ENCODE assay signal across 8 cellular contexts in genomic region chr3:152382312-152383135, GRCh38.
DNase-seq lines count a peak whose midpoint lies in the region; ATAC-seq, FAIRE-seq and TF ChIP-seq lines count a peak whose summit lies in the region.

No MANE protein-coding gene starts in this region.

- peaks cover 31% of the 10 kb centered on the region for H3K36me3 ChIP-seq in OCI-LY1 (ENCODE audit: insufficient read depth, low read length)
- no peaks in the 10 kb centered on the region for H3K36me3 ChIP-seq in pancreas
- H3K36me3 ChIP-seq in HAP-1 (replicated peaks): no peaks in the 10 kb centered on the region

- no peaks in the 10 kb centered on the region for H3K9me3 Mint-ChIP-seq in Calu3 (ENCODE audit: low read depth, unreplicated experiment)

- no peaks in the 10 kb centered on the region for H4K20me1 ChIP-seq in OCI-LY1 (ENCODE audit: insufficient read depth, low read length)

- H3K79me2 ChIP-seq in OCI-LY1 (ENCODE audit: insufficient read depth, low read length): peaks cover 100% of the 10 kb centered on the region

- H3K9me3 ChIP-seq in OCI-LY1 (ENCODE audit: low read length): no peaks in the 10 kb centered on the region
- no peaks in the 10 kb centered on the region for H3K9me3 ChIP-seq in pancreas
- H3K9me3 ChIP-seq in HAP-1: no peaks in the 10 kb centered on the region

- CTCF ChIA-PET in Calu3 (lab: Charles Lee): interaction anchor here (0.7 to 2.0 kb wide), 7 partner anchors 12 to 189 kb away, joined by 3 to 6 read pairs (median 3); no protein-coding TSS in a partner anchor

- H3K4me3 Mint-ChIP-seq in Calu3 (ENCODE audit: low read depth, unreplicated experiment): peak overlapping the region; percentile 69

- no peaks in the 10 kb centered on the region for H3K9me2 ChIP-seq in OCI-LY1 (ENCODE audit: low read depth, low read length)

- peak overlapping the region; percentile 89 for H3K27ac Mint-ChIP-seq in Calu3 (ENCODE audit: unreplicated experiment)

- FAIRE-seq in pancreas (lab: Jason Lieb, UNC): no peak

- H3K4me3 ChIP-seq in OCI-LY1 (ENCODE audit: low read depth, low read length, poor library complexity, severe bottlenecking): no peak overlapping the region
- H3K4me3 ChIP-seq in epithelial cell of esophagus (ENCODE audit: low read length): peak overlapping the region; percentile 0
- peak overlapping the region in 2 of 4 donors; percentile 19 to 21 for H3K4me3 ChIP-seq in pancreas
- H3K4me3 ChIP-seq in HAP-1: no peak overlapping the region

- H3K4me1 Mint-ChIP-seq in Calu3 (ENCODE audit: low read depth, unreplicated experiment): peaks cover 50% of the 10 kb centered on the region

- no peaks in the 10 kb centered on the region for H3K27me3 Mint-ChIP-seq in Calu3 (ENCODE audit: unreplicated experiment)

- H3K27ac ChIP-seq in OCI-LY1 (ENCODE audit: low read depth, low read length, poor library complexity, severe bottlenecking) (peak overlapping the region; percentile 21), pancreas (peak overlapping the region in 3 of 4 donors; percentile 35 to 70 (median 59))

- H2AFZ ChIP-seq in OCI-LY1 (ENCODE audit: low read length): no peak overlapping the region

- BruUV-seq in Calu3 (replicated peaks; lab: Mats Ljungman, UMichigan): no TSS peak

- intact Hi-C loops in Calu3 (cut with micrococcal nuclease; ENCODE audit: unreplicated experiment): loop anchor here (10.0 kb wide), 1 partner anchor 52 kb away; no protein-coding TSS in a partner anchor
- intact Hi-C loops in pancreas (cut with DNase I): no loop called here

- 22 to 26% methylated on average over 9 of the region's 9 CpGs for WGBS in pancreas, 2 donors

- H3K4me2 ChIP-seq in OCI-LY1 (ENCODE audit: low read length): peak overlapping the region; percentile 23; the same call in 1 of the 2 replicates

- H3K4me1 ChIP-seq in OCI-LY1 (ENCODE audit: insufficient read depth, low read length, severe bottlenecking) (peaks cover 80% of the 10 kb centered on the region), pancreas (peaks cover 13 to 71% (median 57%) of the 10 kb centered on the region in 3 donors), HAP-1 (peaks cover 47% of the 10 kb centered on the region)

- H3K9ac ChIP-seq in OCI-LY1 (ENCODE audit: low read length): no peak overlapping the region

- in situ Hi-C loops in HAP-1 (cut with MboI; ENCODE audit: low sequenced_read_pairs): no loop called here

- TF ChIP-seq CTCF in Calu3 (IDR thresholded peaks at IDR 0.05; ENCODE audit: unreplicated experiment) (no peak), OCI-LY1 (IDR thresholded peaks at IDR 0.05; ENCODE audit: low read length) (no peak), epithelial cell of esophagus (IDR thresholded peaks at IDR 0.05; ENCODE audit: insufficient read depth, low read depth, low read length, missing control alignments) (no peak), pancreas (IDR thresholded peaks at IDR 0.05) (no peak)

- H3K36me3 Mint-ChIP-seq in Calu3 (ENCODE audit: insufficient read depth, unreplicated experiment): peaks cover 6% of the 10 kb centered on the region

- ATAC-seq in pancreas: peak; percentile 18 to 64 (median 35)
- ATAC-seq in GM18519 (IDR thresholded peaks at IDR 0.05; ENCODE audit: low FRiP score, unreplicated experiment): no peak

- no peak for TF ChIP-seq POLR2A in erythroblast (IDR thresholded peaks at IDR 0.05; ENCODE audit: low read length)

- H3K27me3 ChIP-seq in OCI-LY1 (ENCODE audit: insufficient read depth, low read length) (no peaks in the 10 kb centered on the region), pancreas (no peaks in the 10 kb centered on the region), HAP-1 (ENCODE audit: low read depth) (no peaks in the 10 kb centered on the region)

- no peak for DNase-seq in Calu3
- no peak for DNase-seq in epithelial cell of esophagus (ENCODE audit: low read depth)
- DNase-seq in pancreas: no peak
- DNase-seq in erythroblast (lab: John Stamatoyannopoulos, UW): no peak
- DNase-seq in HAP-1 (ENCODE audit: low spot score in 2 of 2): no peak
- no peak for DNase-seq in COLO829 (ENCODE audit: low spot score)

- no peaks in the 10 kb centered on the region for H3F3A ChIP-seq in OCI-LY1 (ENCODE audit: insufficient read depth, low read length)
